7 cellular contexts compared by ENCODE assay signal in the genomic region with DNA sequence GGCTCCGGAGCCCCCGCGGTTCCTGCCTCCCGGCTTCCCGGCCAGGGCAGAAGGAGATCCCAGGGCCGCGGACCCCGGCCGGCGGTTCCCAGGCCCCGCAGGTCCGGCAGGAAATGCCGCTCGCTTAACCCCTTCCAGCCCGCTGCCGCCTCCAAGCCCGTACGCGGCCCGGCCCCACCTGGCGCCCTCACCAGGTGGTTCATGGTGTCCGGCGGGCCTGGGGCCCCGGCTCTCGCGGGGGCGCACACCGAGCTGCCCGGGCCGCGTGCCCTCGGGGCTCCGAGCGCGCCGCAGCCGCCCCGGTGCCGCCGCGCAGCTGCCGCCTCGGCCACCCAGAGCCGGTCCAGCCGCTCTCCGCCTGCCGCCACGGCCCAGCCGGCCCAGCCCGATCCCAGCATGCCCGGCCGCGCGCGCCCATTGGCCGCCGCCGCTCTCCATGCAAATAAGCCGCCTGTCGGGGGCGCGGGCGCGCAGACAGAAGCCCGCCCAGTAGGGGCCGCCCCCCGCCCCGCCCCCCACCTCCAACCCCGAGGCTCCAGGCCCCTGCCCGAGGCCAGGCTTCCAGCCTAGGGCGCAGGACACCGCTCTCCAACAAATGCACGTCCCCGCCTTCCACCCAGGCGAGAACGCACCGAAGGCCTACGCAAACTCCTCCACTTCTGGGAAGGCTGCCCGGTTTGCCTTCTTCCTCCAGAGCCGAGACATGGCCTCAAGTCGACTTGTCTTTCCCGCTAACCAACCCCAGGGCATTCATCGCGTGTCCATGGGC. TPM values are rescaled to one million over a fixed set of nuclear protein-coding genes. Genes with fewer than 3 reads are reported as not detected.
DNase-seq lines count a peak whose midpoint lies in the region; ATAC-seq and TF ChIP-seq lines count a peak whose summit lies in the region.

A gene with protein sequence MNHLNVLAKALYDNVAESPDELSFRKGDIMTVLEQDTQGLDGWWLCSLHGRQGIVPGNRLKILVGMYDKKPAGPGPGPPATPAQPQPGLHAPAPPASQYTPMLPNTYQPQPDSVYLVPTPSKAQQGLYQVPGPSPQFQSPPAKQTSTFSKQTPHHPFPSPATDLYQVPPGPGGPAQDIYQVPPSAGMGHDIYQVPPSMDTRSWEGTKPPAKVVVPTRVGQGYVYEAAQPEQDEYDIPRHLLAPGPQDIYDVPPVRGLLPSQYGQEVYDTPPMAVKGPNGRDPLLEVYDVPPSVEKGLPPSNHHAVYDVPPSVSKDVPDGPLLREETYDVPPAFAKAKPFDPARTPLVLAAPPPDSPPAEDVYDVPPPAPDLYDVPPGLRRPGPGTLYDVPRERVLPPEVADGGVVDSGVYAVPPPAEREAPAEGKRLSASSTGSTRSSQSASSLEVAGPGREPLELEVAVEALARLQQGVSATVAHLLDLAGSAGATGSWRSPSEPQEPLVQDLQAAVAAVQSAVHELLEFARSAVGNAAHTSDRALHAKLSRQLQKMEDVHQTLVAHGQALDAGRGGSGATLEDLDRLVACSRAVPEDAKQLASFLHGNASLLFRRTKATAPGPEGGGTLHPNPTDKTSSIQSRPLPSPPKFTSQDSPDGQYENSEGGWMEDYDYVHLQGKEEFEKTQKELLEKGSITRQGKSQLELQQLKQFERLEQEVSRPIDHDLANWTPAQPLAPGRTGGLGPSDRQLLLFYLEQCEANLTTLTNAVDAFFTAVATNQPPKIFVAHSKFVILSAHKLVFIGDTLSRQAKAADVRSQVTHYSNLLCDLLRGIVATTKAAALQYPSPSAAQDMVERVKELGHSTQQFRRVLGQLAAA (minus strand): TSS at position 345 of the 769 bp plus-strand sequence. CDS start 142 bp downstream, at position 203.

- in situ Hi-C loops in Panc1 (cut with HindIII; ENCODE audit: low pct_unique_long_range_greater_than_20kb, low sequenced_read_pairs) = no loop called here

- TF ChIP-seq CTCF in Panc1 (IDR thresholded peaks at IDR 0.05) = no peak; the same call in 1 of the 2 replicates
- TF ChIP-seq CTCF in coronary artery (IDR thresholded peaks at IDR 0.05) = no peak

- no peaks in the 10 kb centered on the region for H3K27me3 ChIP-seq in Panc1 (ENCODE audit: control insufficient read depth, insufficient read depth, low read length)

- H3K36me3 ChIP-seq in Panc1 (ENCODE audit: control insufficient read depth, insufficient read depth, low read length) = no peaks in the 10 kb centered on the region

- peak; percentile 85 for ATAC-seq in GM19397 (IDR thresholded peaks at IDR 0.05; ENCODE audit: unreplicated experiment)
- ATAC-seq in HG03460 (IDR thresholded peaks at IDR 0.05; ENCODE audit: unreplicated experiment) = peak; percentile 74
- ATAC-seq in Panc1 = peak; percentile 77

- CTCF ChIA-PET in Panc1 (lab: Charles Lee) = no interaction called here

- BruUV-seq in Panc1 (replicated peaks; lab: Mats Ljungman, UMichigan) = no TSS peak

- intact Hi-C loops in Panc1 (cut with micrococcal nuclease; ENCODE audit: unreplicated experiment) = no loop called here

- DNase-seq in ELF-1 (ENCODE audit: low read depth, low spot score) (peak; percentile 91), Panc1 (ENCODE audit: low read depth, low spot score) (no peak), coronary artery (ENCODE audit: low spot score) (peak; percentile 94), kidney tubule cell (ENCODE audit: low spot score) (peak; percentile 93)
- DNase-seq in stimulated activated CD8-positive, alpha-beta memory T cell treated with anti-CD3 and anti-CD28 coated beads, Interleukin-2, amount 100 ng/mL, for 48 hours (ENCODE audit: low read depth in 2 of 2) = peak; percentile 24 to 26

- POLR2A ChIA-PET in Panc1 (lab: Charles Lee) = interaction anchor here (0.5 kb wide), 1 partner anchor 1964 kb away, joined by 5 read pairs; no protein-coding TSS in a partner anchor

- no peaks in the 10 kb centered on the region for H3K9me3 ChIP-seq in Panc1 (ENCODE audit: control insufficient read depth, insufficient read depth, low read depth, low read length)

- H3K27ac ChIP-seq in Panc1 (ENCODE audit: low read length) (peak within 1 kb of the TSS; percentile 95), coronary artery (peak within 1 kb of the TSS; percentile 94 to 98)

- peaks cover 70% of the 10 kb centered on the region for H3K4me1 ChIP-seq in Panc1 (ENCODE audit: control insufficient read depth, insufficient read depth, low read length)

- H3K4me3 ChIP-seq in Panc1 (ENCODE audit: low read depth in 2 of 2, low read length in 2 of 2) = peak within 1 kb of the TSS; percentile 70 to 78
- peak within 1 kb of the TSS; percentile 88 for H3K4me3 ChIP-seq in coronary artery

RNA-seq across cellular contexts. Expression of the gene that starts here (rescaled TPM):
- total RNA-seq in Panc1 (2021; ENCODE audit: unreplicated experiment) = 120 TPM
- 112 TPM for polyA plus RNA-seq in Panc1 (2012; ENCODE audit: insufficient read length)
